In the genomic region with DNA sequence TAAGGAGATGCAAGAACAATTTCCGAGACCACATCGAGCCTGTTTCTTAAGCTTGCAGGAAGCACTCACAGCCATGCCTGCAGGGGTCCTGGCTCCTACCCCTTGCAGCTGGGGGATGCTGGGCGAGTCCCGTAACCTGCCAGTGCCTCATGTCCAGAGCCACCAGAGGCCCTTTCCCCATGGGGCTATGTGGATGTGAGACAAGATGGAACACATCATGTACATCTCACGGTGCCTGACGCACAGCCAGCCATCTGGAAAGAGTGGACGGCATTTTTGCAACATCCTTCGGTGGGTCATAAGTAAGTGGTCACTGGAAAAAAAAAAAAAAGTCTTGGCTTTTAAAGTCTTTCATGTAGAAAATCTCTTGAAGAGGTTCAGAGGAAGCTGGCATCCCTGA, we compare ENCODE assay signal across 8 cellular contexts.
"Had no signal": no experiment of that assay in that cellular context is flagged by ENCODE, and none has a peak within 500 bp of the region (broad histone marks: within the 10 kb centered on the region; RNA-seq: fewer than 3 reads in every experiment).

No MANE protein-coding gene starts in this region.

- H3K9ac ChIP-seq: GM23248 had no signal

- ATAC-seq: HCT116, K562 had no signal

- H3K4me3 ChIP-seq: GM23248, HAP-1, K562 had no signal

- H3K36me3 ChIP-seq: HAP-1 had no signal

- H3K9me3 ChIP-seq: HAP-1 had no signal

- H3K27ac Mint-ChIP-seq: HFFc6 had no signal

- H3K9me3 Mint-ChIP-seq: HFFc6 had no signal

- DNase-seq: GM23248, GOT3, HFFc6, IMR-90, KG1 had no signal

- H3K27ac ChIP-seq: GM23248 had no signal

- H3K4me3 Mint-ChIP-seq: HFFc6 had no signal

- H2AFZ ChIP-seq: GM23248 had no signal

- H3K4me1 ChIP-seq: HAP-1 had no signal
